8 cellular contexts compared by ENCODE assay signal in genomic region chr7:130910949-130911944, GRCh38.
DNase-seq lines count a peak whose midpoint lies in the region; ATAC-seq and TF ChIP-seq lines count a peak whose summit lies in the region.

No MANE protein-coding gene starts in this region.

- TF ChIP-seq CTCF in H9 (conservative IDR thresholded peaks at IDR 0.05) (no peak), SU-DHL-6 (IDR thresholded peaks at IDR 0.05; ENCODE audit: insufficient read depth, low read length, poor library complexity, severe bottlenecking) (no peak), esophagus muscularis mucosa (IDR thresholded peaks at IDR 0.05) (no peak), sigmoid colon (IDR thresholded peaks at IDR 0.05) (no peak)

- no peak for TF ChIP-seq EP300 in esophagus muscularis mucosa (IDR thresholded peaks at IDR 0.05)
- no peak for TF ChIP-seq EP300 in sigmoid colon (IDR thresholded peaks at IDR 0.05)

- H4K20me1 ChIP-seq in H9 (ENCODE audit: control insufficient read depth, insufficient read depth, insufficient read length), result no peaks in the 10 kb centered on the region
- no peaks in the 10 kb centered on the region for H4K20me1 ChIP-seq in SU-DHL-6 (ENCODE audit: low read depth, low read length)

- peaks cover 30% of the 10 kb centered on the region; the same call in 1 of the 2 replicates for H3K4me1 ChIP-seq in H9 (ENCODE audit: insufficient read depth, low read length)
- H3K4me1 ChIP-seq in esophagus muscularis mucosa, result peaks cover 50 to 75% (median 67%) of the 10 kb centered on the region in 4 donors
- H3K4me1 ChIP-seq in sigmoid colon, result peaks cover 0 to 65% (median 51%) of the 10 kb centered on the region in 4 donors

- TF ChIP-seq POLR2A in esophagus muscularis mucosa (IDR thresholded peaks at IDR 0.05; ENCODE audit: low read depth) (no peak), sigmoid colon (IDR thresholded peaks at IDR 0.05) (peak in 1 of 2 donors; percentile 8)

- H3K9me3 ChIP-seq in H9 (ENCODE audit: control insufficient read depth, low read depth, low read length) (no peaks in the 10 kb centered on the region), SU-DHL-6 (ENCODE audit: insufficient read depth, low read length) (no peaks in the 10 kb centered on the region), esophagus muscularis mucosa (no peaks in the 10 kb centered on the region), sigmoid colon (no peaks in the 10 kb centered on the region)

- no peak overlapping the region for H2BK5ac ChIP-seq in H9 (ENCODE audit: insufficient read length, low read length)

- no peak overlapping the region for H3K23ac ChIP-seq in H9 (ENCODE audit: insufficient read length, low read depth, low read length)

- H3K9ac ChIP-seq in H9 (ENCODE audit: extremely low read depth, insufficient read length, low read length) (no peak overlapping the region), SU-DHL-6 (ENCODE audit: low read length) (peak overlapping the region; percentile 66)

- H3K36me3 Mint-ChIP-seq in H9 (ENCODE audit: insufficient read depth in 1 of 3, low read depth in 3 of 3), result no peaks in the 10 kb centered on the region

- H2AFZ ChIP-seq in H9 (ENCODE audit: low read length) (no peak overlapping the region), SU-DHL-6 (ENCODE audit: low read depth, low read length, severe bottlenecking) (no peak overlapping the region)

- no peak overlapping the region for H2BK120ac ChIP-seq in H9 (ENCODE audit: low read depth, low read length, poor library complexity, severe bottlenecking)

- peak; percentile 61 for DNase-seq in H9
- no peak for DNase-seq in esophagus muscularis mucosa (ENCODE audit: extremely low spot score)
- DNase-seq in sigmoid colon, result no peak
- DNase-seq in mucosa of gallbladder (ENCODE audit: low spot score), result no peak

- H3K23me2 ChIP-seq in H9 (ENCODE audit: insufficient read length, low read depth, low read length, poor library complexity, severe bottlenecking), result peaks cover 4% of the 10 kb centered on the region

- peak overlapping the region; percentile 77 for H3K4me2 ChIP-seq in H9 (ENCODE audit: insufficient read depth, insufficient read length, low read length)
- H3K4me2 ChIP-seq in SU-DHL-6 (ENCODE audit: low read depth, low read length, poor library complexity, severe bottlenecking), result peak overlapping the region; percentile 98

- H3K4me1 Mint-ChIP-seq in H9, result peaks cover 73 to 74% of the 10 kb centered on the region in 2 experiments

- peaks cover 10% of the 10 kb centered on the region for H3F3A ChIP-seq in SU-DHL-6 (ENCODE audit: insufficient read depth)

- peak overlapping the region; percentile 95 to 97 (median 96) for H3K27ac Mint-ChIP-seq in H9

- no peak overlapping the region for H2BK20ac ChIP-seq in H9 (ENCODE audit: low read depth, low read length, poor library complexity, severe bottlenecking)

- intact Hi-C loops in esophagus muscularis mucosa (cut with DNase I), result no loop called here
- intact Hi-C loops in sigmoid colon (cut with DNase I), result no loop called here

- H3K79me2 ChIP-seq in H9 (ENCODE audit: insufficient read depth, low read length), result no peaks in the 10 kb centered on the region
- peaks cover 11% of the 10 kb centered on the region; the same call in 1 of the 2 replicates for H3K79me2 ChIP-seq in SU-DHL-6 (ENCODE audit: insufficient read depth, low read length)

- H2AK5ac ChIP-seq in H9 (ENCODE audit: insufficient read length, low read length), result no peak overlapping the region

- H3K4me3 ChIP-seq in SU-DHL-6 (ENCODE audit: insufficient read depth, low read length, poor library complexity, severe bottlenecking) (peak overlapping the region; percentile 8), esophagus muscularis mucosa (peak overlapping the region; percentile 45 to 61 (median 54)), sigmoid colon (peak overlapping the region in 1 of 4 donors; percentile 34)

- no peak overlapping the region for H3K56ac ChIP-seq in H9 (ENCODE audit: insufficient read length, low read depth, low read length)

- H4K8ac ChIP-seq in H9 (replicated peaks; ENCODE audit: insufficient read length, low read depth, low read length), result no peak overlapping the region

- peak overlapping the region; percentile 62; the same call in 1 of the 2 replicates for H3K14ac ChIP-seq in H9 (ENCODE audit: insufficient read depth, low read length)

- no peaks in the 10 kb centered on the region for H3K9me3 Mint-ChIP-seq in H9

- H3T11ph ChIP-seq in H9 (ENCODE audit: low read length), result no peak overlapping the region

- peak overlapping the region; percentile 40 to 66 for H3K4me3 Mint-ChIP-seq in H9

- H4K91ac ChIP-seq in H9 (ENCODE audit: insufficient read length, low read depth, low read length), result no peak overlapping the region

- H3K27me3 ChIP-seq in H9 (ENCODE audit: insufficient read depth, low read length), result no peaks in the 10 kb centered on the region
- no peaks in the 10 kb centered on the region for H3K27me3 ChIP-seq in SU-DHL-6 (ENCODE audit: low read length)
- H3K27me3 ChIP-seq in esophagus muscularis mucosa, result no peaks in the 10 kb centered on the region
- H3K27me3 ChIP-seq in sigmoid colon, result no peaks in the 10 kb centered on the region

- ATAC-seq in GM19397 (IDR thresholded peaks at IDR 0.05; ENCODE audit: unreplicated experiment), result no peak
- no peak for ATAC-seq in HG02588 (IDR thresholded peaks at IDR 0.05; ENCODE audit: unreplicated experiment)
- ATAC-seq in HG03159 (IDR thresholded peaks at IDR 0.05; ENCODE audit: unreplicated experiment), result no peak

- no peak overlapping the region for H3K4ac ChIP-seq in H9 (ENCODE audit: low read depth, low read length)

- no CpG with 5 or more reads among the region's 7 CpGs for WGBS in H9 (ENCODE audit: extremely low coverage, insufficient read length, low lambda C conversion rate)
- WGBS in esophagus muscularis mucosa, result 71% methylated on average over 7 of the region's 7 CpGs
- 12 to 58% methylated on average over 7 of the region's 7 CpGs for WGBS in sigmoid colon, 2 donors

- no peaks in the 10 kb centered on the region for H3K9me2 ChIP-seq in SU-DHL-6 (replicated peaks; ENCODE audit: insufficient read depth, low read length)

- peak overlapping the region; percentile 93 for H3K18ac ChIP-seq in H9 (ENCODE audit: insufficient read length, low read depth, low read length)

- H4K5ac ChIP-seq in H9 (ENCODE audit: insufficient read length, low read depth, low read length), result peak overlapping the region; percentile 43

- H3K79me1 ChIP-seq in H9 (ENCODE audit: insufficient read depth, low read depth, low read length, poor library complexity, severe bottlenecking), result no peaks in the 10 kb centered on the region

- H3K36me3 ChIP-seq in SU-DHL-6 (ENCODE audit: low read length) (no peaks in the 10 kb centered on the region), esophagus muscularis mucosa (peaks cover 0 to 9% (median 0%) of the 10 kb centered on the region in 4 donors), sigmoid colon (peaks cover 0 to 3% (median 0%) of the 10 kb centered on the region in 4 donors)

- H2BK12ac ChIP-seq in H9 (ENCODE audit: insufficient read length, low read depth, low read length), result no peak overlapping the region

- no peaks in the 10 kb centered on the region for H3K27me3 Mint-ChIP-seq in H9 (ENCODE audit: low read depth)

- no peak overlapping the region for H2BK15ac ChIP-seq in H9 (ENCODE audit: low read depth, low read length)

- H3K27ac ChIP-seq in H9 (ENCODE audit: insufficient read length, low read depth, low read length) (peak overlapping the region; percentile 54), SU-DHL-6 (ENCODE audit: low read depth, low read length) (no peak overlapping the region), esophagus muscularis mucosa (replicated peaks in 1 of 4) (peak overlapping the region; percentile 81 to 84 (median 84)), sigmoid colon (peak overlapping the region; percentile 73 to 87 (median 85))
